12 cellular contexts compared by ENCODE assay signal in genomic region chr3:50655009-50655830, GRCh38. TPM values are rescaled to one million over a fixed set of nuclear protein-coding genes. Genes with fewer than 3 reads are reported as not detected.
DNase-seq lines count a peak whose midpoint lies in the region; ATAC-seq and TF ChIP-seq lines count a peak whose summit lies in the region.
"Had no signal": no experiment of that assay in that cellular context is flagged by ENCODE, and none has a peak within 500 bp of the region (broad histone marks: within the 10 kb centered on the region; RNA-seq: fewer than 3 reads in every experiment).

No MANE protein-coding gene starts in this region.

- in situ Hi-C loops in mammary epithelial cell (cut with MboI; ENCODE audit: low sequenced_read_pairs in 2 of 2), result no loop called here

- no peak for TF ChIP-seq CTCF in mammary epithelial cell (conservative IDR thresholded peaks at IDR 0.05 in 1 of 2, IDR thresholded peaks at IDR 0.05 in 1 of 2; ENCODE audit: extremely low read depth in 1 of 2, insufficient read depth in 1 of 2, low read depth in 1 of 2, low read length in 2 of 2)
- TF ChIP-seq CTCF in breast epithelium (IDR thresholded peaks at IDR 0.05), result no peak

- H3K9me3 Mint-ChIP-seq in T-cell, result no peaks in the 10 kb centered on the region
- H3K9me3 Mint-ChIP-seq in stimulated activated naive B cell treated with anti-CD40 and anti-IgM and Interleukin-4, amounts not matched to agents 10 μg/mL and 1 μg/mL and 100 μg/mL, for 72 hours, result no peaks in the 10 kb centered on the region
- no peaks in the 10 kb centered on the region for H3K9me3 Mint-ChIP-seq in stimulated activated memory B cell treated with anti-CD40 and anti-IgM and Interleukin-4, amounts not matched to agents 10 μg/mL and 1 μg/mL and 100 μg/mL, for 72 hours

- WGBS in mammary epithelial cell (ENCODE audit: low coverage, missing lambda C conversion rate), result 58% methylated on average over 3 of the region's 3 CpGs

- no peak overlapping the region for H3K4me2 ChIP-seq in mammary epithelial cell (ENCODE audit: insufficient read depth, low read depth, low read length)

- DNase-seq in mammary epithelial cell (peak; percentile 12), breast epithelium (ENCODE audit: low spot score in 2 of 2) (no peak), T-cell (no peak), epithelial cell of prostate (ENCODE audit: low read depth, low spot score) (no peak), HuH-7.5 (ENCODE audit: low spot score) (no peak)
- no peak for DNase-seq in stimulated activated naive B cell treated with anti-CD40 and anti-IgM and Interleukin-4, amounts not matched to agents 10 μg/mL and 1 μg/mL and 100 μg/mL, for 72 hours
- DNase-seq: adrenal gland; BE2C; effector CD4-positive, alpha-beta T cell; NCI-H1417 had no signal

- H3K4me1 ChIP-seq in mammary epithelial cell (ENCODE audit: insufficient read depth, low read length) (peaks cover 4% of the 10 kb centered on the region), breast epithelium (no peaks in the 10 kb centered on the region)
- H3K4me1 ChIP-seq: adrenal gland, BE2C had no signal

- no peak overlapping the region for H2AFZ ChIP-seq in mammary epithelial cell (ENCODE audit: low read depth, low read length)

- POLR2A ChIA-PET in T-cell (lab: Charles Lee), result no interaction called here

- H3K27ac ChIP-seq in mammary epithelial cell (ENCODE audit: insufficient read depth, low read depth, low read length), result no peak overlapping the region
- no peak overlapping the region for H3K27ac ChIP-seq in breast epithelium
- peak overlapping the region; percentile 36 for H3K27ac ChIP-seq in epithelial cell of prostate
- H3K27ac ChIP-seq: adrenal gland had no signal

- ATAC-seq in T-cell (replicated peaks in 1 of 4) (peak in 3 of 4 experiments; percentile 14 to 39 (median 30)), GM18505 (IDR thresholded peaks at IDR 0.05; ENCODE audit: unreplicated experiment) (no peak)
- peak; percentile 17 to 25 for ATAC-seq in stimulated activated naive B cell treated with anti-CD40 and anti-IgM and Interleukin-4, amounts not matched to agents 10 μg/mL and 1 μg/mL and 100 μg/mL, for 72 hours (replicated peaks)
- ATAC-seq in stimulated activated memory B cell treated with anti-CD40 and anti-IgM and Interleukin-4, amounts not matched to agents 10 μg/mL and 1 μg/mL and 100 μg/mL, for 72 hours, result no peak

- H3K36me3 Mint-ChIP-seq in T-cell, result no peaks in the 10 kb centered on the region
- H3K36me3 Mint-ChIP-seq in stimulated activated naive B cell treated with anti-CD40 and anti-IgM and Interleukin-4, amounts not matched to agents 10 μg/mL and 1 μg/mL and 100 μg/mL, for 72 hours, result no peaks in the 10 kb centered on the region
- H3K36me3 Mint-ChIP-seq in stimulated activated memory B cell treated with anti-CD40 and anti-IgM and Interleukin-4, amounts not matched to agents 10 μg/mL and 1 μg/mL and 100 μg/mL, for 72 hours, result no peaks in the 10 kb centered on the region

- no peaks in the 10 kb centered on the region for H3K79me2 ChIP-seq in mammary epithelial cell (ENCODE audit: insufficient read depth, low read length)

- no peaks in the 10 kb centered on the region for H3K27me3 ChIP-seq in mammary epithelial cell (ENCODE audit: insufficient read depth, low read length)
- H3K27me3 ChIP-seq in breast epithelium, result no peaks in the 10 kb centered on the region
- H3K27me3 ChIP-seq: adrenal gland, BE2C had no signal

- H3K27me3 Mint-ChIP-seq in T-cell, result no peaks in the 10 kb centered on the region
- no peaks in the 10 kb centered on the region for H3K27me3 Mint-ChIP-seq in stimulated activated naive B cell treated with anti-CD40 and anti-IgM and Interleukin-4, amounts not matched to agents 10 μg/mL and 1 μg/mL and 100 μg/mL, for 72 hours
- no peaks in the 10 kb centered on the region for H3K27me3 Mint-ChIP-seq in stimulated activated memory B cell treated with anti-CD40 and anti-IgM and Interleukin-4, amounts not matched to agents 10 μg/mL and 1 μg/mL and 100 μg/mL, for 72 hours

- CTCF ChIA-PET in mammary epithelial cell (lab: Charles Lee; ENCODE audit: low non-redundant PET), result no interaction called here
- CTCF ChIA-PET in T-cell (lab: Charles Lee), result interaction anchor here in 1 of 2 donors (1.8 kb wide), 1 partner anchor 42 kb away, joined by 5 read pairs; no protein-coding TSS in a partner anchor

- H4K20me1 ChIP-seq in mammary epithelial cell (ENCODE audit: insufficient read depth, low read length), result no peaks in the 10 kb centered on the region

- H3K9ac ChIP-seq in mammary epithelial cell (ENCODE audit: insufficient read depth, low read length), result no peak overlapping the region

- peak overlapping the region; percentile 34 to 64 for H3K27ac Mint-ChIP-seq in T-cell
- H3K27ac Mint-ChIP-seq in stimulated activated naive B cell treated with anti-CD40 and anti-IgM and Interleukin-4, amounts not matched to agents 10 μg/mL and 1 μg/mL and 100 μg/mL, for 72 hours, result no peak overlapping the region
- no peak overlapping the region for H3K27ac Mint-ChIP-seq in stimulated activated memory B cell treated with anti-CD40 and anti-IgM and Interleukin-4, amounts not matched to agents 10 μg/mL and 1 μg/mL and 100 μg/mL, for 72 hours

- peaks cover 0 to 11% (median 7%) of the 10 kb centered on the region in 3 donors for H3K4me1 Mint-ChIP-seq in T-cell
- peaks cover 0 to 5% of the 10 kb centered on the region in 2 donors for H3K4me1 Mint-ChIP-seq in stimulated activated naive B cell treated with anti-CD40 and anti-IgM and Interleukin-4, amounts not matched to agents 10 μg/mL and 1 μg/mL and 100 μg/mL, for 72 hours
- H3K4me1 Mint-ChIP-seq in stimulated activated memory B cell treated with anti-CD40 and anti-IgM and Interleukin-4, amounts not matched to agents 10 μg/mL and 1 μg/mL and 100 μg/mL, for 72 hours, result no peaks in the 10 kb centered on the region

- H3K36me3 ChIP-seq in mammary epithelial cell (ENCODE audit: insufficient read depth, low read length) (no peaks in the 10 kb centered on the region), breast epithelium (no peaks in the 10 kb centered on the region)
- H3K36me3 ChIP-seq: adrenal gland, BE2C had no signal

- H3K4me3 Mint-ChIP-seq in T-cell, result no peak overlapping the region
- H3K4me3 Mint-ChIP-seq in stimulated activated naive B cell treated with anti-CD40 and anti-IgM and Interleukin-4, amounts not matched to agents 10 μg/mL and 1 μg/mL and 100 μg/mL, for 72 hours, result no peak overlapping the region
- H3K4me3 Mint-ChIP-seq in stimulated activated memory B cell treated with anti-CD40 and anti-IgM and Interleukin-4, amounts not matched to agents 10 μg/mL and 1 μg/mL and 100 μg/mL, for 72 hours, result no peak overlapping the region

- H3K9me3 ChIP-seq in mammary epithelial cell (replicated peaks; ENCODE audit: insufficient read depth, low read length) (no peaks in the 10 kb centered on the region), breast epithelium (no peaks in the 10 kb centered on the region)
- H3K9me3 ChIP-seq: adrenal gland, BE2C had no signal

- TF ChIP-seq POLR2A in breast epithelium (IDR thresholded peaks at IDR 0.05) (no peak), GM18505 (IDR thresholded peaks at IDR 0.05; ENCODE audit: borderline replicate concordance, extremely low read depth, insufficient read depth, insufficient read length) (no peak)

- dilution Hi-C loops in mammary epithelial cell (cut with HindIII; ENCODE audit: low sequenced_read_pairs), result no loop called here

- BruUV-seq in mammary epithelial cell (replicated peaks; lab: Mats Ljungman, UMichigan), result no TSS peak

- no peak overlapping the region for H3K4me3 ChIP-seq in mammary epithelial cell (replicated peaks in 1 of 3; ENCODE audit: insufficient read depth in 1 of 3, low read depth in 2 of 3, low read length in 3 of 3)
- no peak overlapping the region for H3K4me3 ChIP-seq in breast epithelium
- H3K4me3 ChIP-seq: adrenal gland had no signal

- intact Hi-C loops in mammary epithelial cell (cut with micrococcal nuclease), result no loop called here
- intact Hi-C loops in breast epithelium (cut with DNase I; ENCODE audit: low total_unique reads), result loop anchor here (2.0 kb wide), 1 partner anchor 18 kb away; no protein-coding TSS in a partner anchor

RNA-seq across cellular contexts. Expression of gene DOCK3, which starts 19.5 kb away (rescaled TPM):
- total RNA-seq in mammary epithelial cell (under 1 TPM; 0.17 to 0.38 TPM), breast epithelium (under 1 TPM; 0.64 to 0.73 (median 0.66) TPM), T-cell (1 to 10 TPM; 2.0 to 3.2 (median 2.6) TPM)
- 0.08 TPM for polyA plus RNA-seq in mammary epithelial cell
- polyA minus RNA-seq in mammary epithelial cell, result not detected

RNA-seq across cellular contexts. Expression of gene MAPKAPK3, which starts 38.3 kb away (rescaled TPM):
- 100 to 1,000 TPM in 1 of 2 donors, 10 to 100 TPM in 1; 94.9 to 138 TPM for total RNA-seq in mammary epithelial cell
- 259 TPM for polyA plus RNA-seq in mammary epithelial cell
- polyA minus RNA-seq in mammary epithelial cell, result 258 TPM
- 10 to 100 TPM; 30.4 to 38.4 (median 30.8) TPM for total RNA-seq in breast epithelium
- total RNA-seq in T-cell, result 10 to 100 TPM; 35.1 to 66.6 (median 53.0) TPM

RNA-seq across cellular contexts. Expression of gene CISH, which starts 43.6 kb away (rescaled TPM):
- 1 to 10 TPM; 1.8 to 2.8 TPM for total RNA-seq in mammary epithelial cell
- 3.6 TPM for polyA plus RNA-seq in mammary epithelial cell
- 8.8 TPM for polyA minus RNA-seq in mammary epithelial cell
- 10 to 100 TPM in 2 of 3 donors, 1 to 10 TPM in 1; 5.4 to 29.6 (median 17.4) TPM for total RNA-seq in breast epithelium
- 100 to 1,000 TPM in 3 of 5 donors, 10 to 100 TPM in 2; 37.4 to 217 (median 190) TPM for total RNA-seq in T-cell

Comparison
In these comparisons a context has a peak if more than half of its experiments do, and no peak if none do; other contexts are left out.
1. ATAC-seq: peak in T-cell (3 of 4) and stimulated activated naive B cell treated with anti-CD40 and anti-IgM and Interleukin-4, amounts not matched to agents 10 μg/mL and 1 μg/mL and 100 μg/mL, for 72 hours (2 of 2); none in stimulated activated memory B cell treated with anti-CD40 and anti-IgM and Interleukin-4, amounts not matched to agents 10 μg/mL and 1 μg/mL and 100 μg/mL, for 72 hours (single experiment) and GM18505 (single experiment).
2. H3K27ac Mint-ChIP-seq: peak in T-cell (2 of 2); none in stimulated activated naive B cell treated with anti-CD40 and anti-IgM and Interleukin-4, amounts not matched to agents 10 μg/mL and 1 μg/mL and 100 μg/mL, for 72 hours (single experiment) and stimulated activated memory B cell treated with anti-CD40 and anti-IgM and Interleukin-4, amounts not matched to agents 10 μg/mL and 1 μg/mL and 100 μg/mL, for 72 hours (single experiment).